ENCODE assay signal across 8 cellular contexts in genomic region chr3:38960953-38961622, GRCh38.
A peak's percentile ranks its signal among the peaks of the same experiment; 100 is the strongest.
DNase-seq lines count a peak whose midpoint lies in the region; ATAC-seq, FAIRE-seq and TF ChIP-seq lines count a peak whose summit lies in the region.

No MANE protein-coding gene starts in this region.

- H3K27ac ChIP-seq in A549 = no peak overlapping the region
- H3K27ac ChIP-seq in mesenchymal stem cell (ENCODE audit: low read length, poor library complexity, severe bottlenecking) = no peak overlapping the region

- H2AK5ac ChIP-seq in mesenchymal stem cell (ENCODE audit: low read length, severe bottlenecking) = no peak overlapping the region

- ATAC-seq in A549 (peak; percentile 89 to 98), SK-N-SH treated with all-trans-retinoic acid at 6 μM for 48 hours (peak; percentile 96), GM19463 (IDR thresholded peaks at IDR 0.05; ENCODE audit: unreplicated experiment) (no peak), HG03342 (IDR thresholded peaks at IDR 0.05; ENCODE audit: unreplicated experiment) (no peak)

- H3K36me3 ChIP-seq in endocrine pancreas (ENCODE audit: control insufficient read depth, insufficient read depth, low read length) (no peaks in the 10 kb centered on the region), mesenchymal stem cell (ENCODE audit: control insufficient read depth in 1 of 2, insufficient read depth in 2 of 2, low read depth in 1 of 2, low read length in 2 of 2) (no peaks in the 10 kb centered on the region)

- WGBS in A549 (ENCODE audit: missing lambda C conversion rate) = 6% methylated on average over 5 of the region's 5 CpGs
- WGBS in mesenchymal stem cell = 8% methylated on average over 3 of the region's 5 CpGs

- no peaks in the 10 kb centered on the region for H3K4me1 ChIP-seq in A549
- peaks cover 3% of the 10 kb centered on the region for H3K4me1 ChIP-seq in endocrine pancreas (ENCODE audit: control insufficient read depth, insufficient read depth, low read length)
- no peaks in the 10 kb centered on the region for H3K4me1 ChIP-seq in mesenchymal stem cell (ENCODE audit: control insufficient read depth, insufficient read depth, low read depth, low read length)

- H2BK12ac ChIP-seq in mesenchymal stem cell (ENCODE audit: low read length in 2 of 2) = no peak overlapping the region

- H3K23ac ChIP-seq in mesenchymal stem cell (ENCODE audit: low read length in 2 of 2) = no peak overlapping the region

- H3K9ac ChIP-seq in endocrine pancreas (ENCODE audit: control insufficient read depth, insufficient read depth, low read length) (no peak overlapping the region), mesenchymal stem cell (ENCODE audit: low read length) (no peak overlapping the region)

- H2AFZ ChIP-seq in mesenchymal stem cell (ENCODE audit: low read depth, low read length) = no peak overlapping the region

- DNase-seq in A549 (ENCODE audit: low read depth in 1 of 2, low spot score in 1 of 2) (peak; percentile 60 to 72), GM10266 (ENCODE audit: extremely low spot score) (no peak), M059J (ENCODE audit: low read depth) (peak; percentile 19), mesenchymal stem cell (peak; percentile 60)

- H3K27me3 ChIP-seq in endocrine pancreas (ENCODE audit: control insufficient read depth, insufficient read depth, low read length) (no peaks in the 10 kb centered on the region), mesenchymal stem cell (ENCODE audit: control insufficient read depth in 1 of 2, insufficient read depth in 1 of 2, low read length in 2 of 2) (no peaks in the 10 kb centered on the region)

- H4K91ac ChIP-seq in mesenchymal stem cell (ENCODE audit: low read length) = no peak overlapping the region

- H2BK120ac ChIP-seq in mesenchymal stem cell (ENCODE audit: low read depth, low read length) = no peak overlapping the region

- TF ChIP-seq CTCF in A549 (IDR thresholded peaks at IDR 0.05) (peak; percentile 46), GM10266 (IDR thresholded peaks at IDR 0.05; ENCODE audit: control insufficient read depth, insufficient read depth, low read depth, missing control alignments) (peak; percentile 53)

- H3K18ac ChIP-seq in mesenchymal stem cell (ENCODE audit: low read depth in 1 of 2, low read length in 2 of 2) = no peak overlapping the region

- no peak overlapping the region for H2BK15ac ChIP-seq in mesenchymal stem cell (ENCODE audit: low read depth, poor library complexity, severe bottlenecking)

- H3K9me3 ChIP-seq in A549 = no peaks in the 10 kb centered on the region
- H3K9me3 ChIP-seq in endocrine pancreas (ENCODE audit: control insufficient read depth, low read length) = no peaks in the 10 kb centered on the region
- H3K9me3 ChIP-seq in mesenchymal stem cell (ENCODE audit: control insufficient read depth, low read length) = no peaks in the 10 kb centered on the region

- H3K79me1 ChIP-seq in mesenchymal stem cell (replicated peaks; ENCODE audit: low read length, poor library complexity, severe bottlenecking) = no peaks in the 10 kb centered on the region

- peak; percentile 13 for FAIRE-seq in A549 (lab: Jason Lieb, UNC)

- POLR2A ChIA-PET in A549 (lab: Yijun Ruan, JAX) = no interaction called here

- CTCF ChIA-PET in A549 (lab: Yijun Ruan, JAX) = interaction anchor here (0.8 to 1.5 kb wide), 7 partner anchors 9 to 315 kb away, joined by 3 to 8 read pairs (median 3); no protein-coding TSS in a partner anchor

- peak overlapping the region; percentile 32 for H4K8ac ChIP-seq in mesenchymal stem cell (ENCODE audit: low read length)

- H2BK5ac ChIP-seq in mesenchymal stem cell (ENCODE audit: low read depth, low read length, poor library complexity, severe bottlenecking) = no peak overlapping the region

- TF ChIP-seq POLR2A in A549 (IDR thresholded peaks at IDR 0.05; ENCODE audit: low read length) = no peak

- H3K4me2 ChIP-seq in A549 = no peak overlapping the region
- H3K4me2 ChIP-seq in mesenchymal stem cell (ENCODE audit: low read length, poor library complexity, severe bottlenecking) = no peak overlapping the region

- TF ChIP-seq RAD21 in A549 (conservative IDR thresholded peaks at IDR 0.05 in 1 of 2, IDR thresholded peaks at IDR 0.05 in 1 of 2) = peak in 1 of 2 experiments; percentile 42; a peak in 2 of 5 replicates

- H3K4ac ChIP-seq in mesenchymal stem cell (ENCODE audit: low read depth in 1 of 2, low read length in 2 of 2) = no peak overlapping the region

- TF ChIP-seq EP300 in A549 (IDR thresholded peaks at IDR 0.05) = no peak

- no peak overlapping the region for H3K14ac ChIP-seq in mesenchymal stem cell (ENCODE audit: low read length in 2 of 2)

- H3K4me3 ChIP-seq in A549 (no peak overlapping the region), endocrine pancreas (ENCODE audit: control insufficient read depth, insufficient read depth, low read length) (peak overlapping the region; percentile 33), mesenchymal stem cell (ENCODE audit: insufficient read depth in 1 of 2, low read depth in 1 of 2, low read length in 2 of 2) (no peak overlapping the region)

TF ChIP-seq in A549, 52 proteins besides CTCF, POLR2A, EP300 and RAD21 (continues in another document):
- TF ChIP-seq SREBF2 (IDR thresholded peaks at IDR 0.05) (no peak), POLR2AphosphoS2 (conservative IDR thresholded peaks at IDR 0.05; ENCODE audit: low read length) (no peak), ZFP36 (IDR thresholded peaks at IDR 0.05; ENCODE audit: borderline replicate concordance, partially characterized antibody) (no peak), HOXB13 (CRISPR knock-in tag; IDR thresholded peaks at IDR 0.05; ENCODE audit: low read depth) (no peak), TFCP2L1 (CRISPR knock-in tag; IDR thresholded peaks at IDR 0.05) (no peak), HDAC2 (IDR thresholded peaks at IDR 0.05) (no peak), FOSL2 (IDR thresholded peaks at IDR 0.05) (no peak), FOSL2 (CRISPR knock-in tag; IDR thresholded peaks at IDR 0.05) (no peak), NR3C1 (IDR thresholded peaks at IDR 0.05) (no peak), CBX2 (IDR thresholded peaks at IDR 0.05; ENCODE audit: borderline replicate concordance, low read depth) (no peak), FOXS1 (CRISPR knock-in tag; IDR thresholded peaks at IDR 0.05) (no peak), RCOR1 (IDR thresholded peaks at IDR 0.05; ENCODE audit: low read depth, low read length) (no peak), BHLHE40 (IDR thresholded peaks at IDR 0.05; ENCODE audit: low read depth, low read length) (no peak), ZSCAN20 (CRISPR knock-in tag; IDR thresholded peaks at IDR 0.05) (no peak), HOXA7 (CRISPR knock-in tag; IDR thresholded peaks at IDR 0.05) (no peak), RFX5 (IDR thresholded peaks at IDR 0.05) (no peak)
- TF ChIP-seq, protein P1, sequence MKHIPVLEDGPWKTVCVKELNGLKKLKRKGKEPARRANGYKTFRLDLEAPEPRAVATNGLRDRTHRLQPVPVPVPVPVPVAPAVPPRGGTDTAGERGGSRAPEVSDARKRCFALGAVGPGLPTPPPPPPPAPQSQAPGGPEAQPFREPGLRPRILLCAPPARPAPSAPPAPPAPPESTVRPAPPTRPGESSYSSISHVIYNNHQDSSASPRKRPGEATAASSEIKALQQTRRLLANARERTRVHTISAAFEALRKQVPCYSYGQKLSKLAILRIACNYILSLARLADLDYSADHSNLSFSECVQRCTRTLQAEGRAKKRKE (CRISPR knock-in tag; IDR thresholded peaks at IDR 0.05; ENCODE audit: low read depth) = no peak

TF ChIP-seq in SK-N-SH treated with all-trans-retinoic acid at 6 μM for 48 hours, 23 proteins besides CTCF, POLR2A, EP300 and RAD21 (continues in another document):
- TF ChIP-seq ZFP3 (CRISPR knock-in tag; IDR thresholded peaks at IDR 0.05) = no peak
- no peak for TF ChIP-seq CSDC2 (CRISPR knock-in tag; IDR thresholded peaks at IDR 0.05)
- no peak for TF ChIP-seq OSR1 (CRISPR knock-in tag; IDR thresholded peaks at IDR 0.05)
- TF ChIP-seq CSRNP3 (CRISPR knock-in tag; IDR thresholded peaks at IDR 0.05) = no peak
- no peak for TF ChIP-seq GLIS3 (CRISPR knock-in tag; IDR thresholded peaks at IDR 0.05)
- no peak for TF ChIP-seq TOX (CRISPR knock-in tag; IDR thresholded peaks at IDR 0.05; ENCODE audit: borderline replicate concordance)
- TF ChIP-seq TCF4 (CRISPR knock-in tag; IDR thresholded peaks at IDR 0.05; ENCODE audit: borderline replicate concordance) = no peak
- TF ChIP-seq, protein P2, sequence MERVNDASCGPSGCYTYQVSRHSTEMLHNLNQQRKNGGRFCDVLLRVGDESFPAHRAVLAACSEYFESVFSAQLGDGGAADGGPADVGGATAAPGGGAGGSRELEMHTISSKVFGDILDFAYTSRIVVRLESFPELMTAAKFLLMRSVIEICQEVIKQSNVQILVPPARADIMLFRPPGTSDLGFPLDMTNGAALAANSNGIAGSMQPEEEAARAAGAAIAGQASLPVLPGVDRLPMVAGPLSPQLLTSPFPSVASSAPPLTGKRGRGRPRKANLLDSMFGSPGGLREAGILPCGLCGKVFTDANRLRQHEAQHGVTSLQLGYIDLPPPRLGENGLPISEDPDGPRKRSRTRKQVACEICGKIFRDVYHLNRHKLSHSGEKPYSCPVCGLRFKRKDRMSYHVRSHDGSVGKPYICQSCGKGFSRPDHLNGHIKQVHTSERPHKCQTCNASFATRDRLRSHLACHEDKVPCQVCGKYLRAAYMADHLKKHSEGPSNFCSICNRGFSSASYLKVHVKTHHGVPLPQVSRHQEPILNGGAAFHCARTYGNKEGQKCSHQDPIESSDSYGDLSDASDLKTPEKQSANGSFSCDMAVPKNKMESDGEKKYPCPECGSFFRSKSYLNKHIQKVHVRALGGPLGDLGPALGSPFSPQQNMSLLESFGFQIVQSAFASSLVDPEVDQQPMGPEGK (CRISPR knock-in tag; IDR thresholded peaks at IDR 0.05; ENCODE audit: borderline replicate concordance) = no peak
- TF ChIP-seq ZFP30 (CRISPR knock-in tag; IDR thresholded peaks at IDR 0.05) = no peak
- no peak for TF ChIP-seq ISL1 (CRISPR knock-in tag; IDR thresholded peaks at IDR 0.05)

Comparison
In these comparisons a context has a peak if more than half of its experiments do, and no peak if none do; other contexts are left out.
1. ATAC-seq: peak in A549 (2 of 2) and SK-N-SH treated with all-trans-retinoic acid at 6 μM for 48 hours (single experiment); none in GM19463 (single experiment) and HG03342 (single experiment).